Comparison of ENCODE assay signal across 20 cellular contexts in genomic region chr2:99708231-99708630, GRCh38.
DNase-seq lines count a peak whose midpoint lies in the region; ATAC-seq, FAIRE-seq and TF ChIP-seq lines count a peak whose summit lies in the region.
"Had no signal": no experiment of that assay in that cellular context is flagged by ENCODE, and none has a peak within 500 bp of the region (broad histone marks: within the 10 kb centered on the region; RNA-seq: fewer than 3 reads in every experiment).

No MANE protein-coding gene starts in this region.

- TF ChIP-seq CTCF in HepG2 (CRISPR knock-in tag; IDR thresholded peaks at IDR 0.05) (no peak), right lobe of liver (IDR thresholded peaks at IDR 0.05) (no peak), coronary artery (IDR thresholded peaks at IDR 0.05) (no peak), mesothelial cell of epicardium (IDR thresholded peaks at IDR 0.05; ENCODE audit: unreplicated experiment) (no peak)

- CTCF ChIA-PET in HepG2 (lab: Yijun Ruan, JAX; ENCODE audit: low intra/inter-chr PET ratio, low total read pairs) = no interaction called here

- no peak for FAIRE-seq in HepG2 (lab: Jason Lieb, UNC)

- DNase-seq in HepG2 (ENCODE audit: low spot score) (no peak), right lobe of liver (no peak), coronary artery (ENCODE audit: low spot score) (no peak), mesothelial cell of epicardium (ENCODE audit: low spot score in 2 of 2, unreplicated experiment in 2 of 2) (no peak), aorta (no peak), SKM-1 treated with dmso at 0.1 percent for 144 hours (lab: John Stamatoyannopoulos, UW; ENCODE audit: unreplicated experiment) (no peak), trophoblast cell (no peak)
- DNase-seq in stimulated activated CD8-positive, alpha-beta memory T cell treated with anti-CD3 and anti-CD28 coated beads, Interleukin-4, amount 100 ng/mL, for 48 hours = no peak
- DNase-seq: activated CD4-positive, CD25-positive, alpha-beta regulatory T cell treated with anti-CD3 and anti-CD28 coated beads, Interleukin-2, amount 50 U/mL, for 72 hours; activated effector memory CD4-positive, alpha-beta T cell treated with Interleukin-2 at 50 U/mL for 16 hours; H9; left colon; NCI-H1105; SIG-M5; stomach had no signal

- peaks cover 13% of the 10 kb centered on the region for H3K79me1 ChIP-seq in trophoblast cell (ENCODE audit: low read length)

- WGBS in HepG2 (ENCODE audit: low lambda C conversion rate) = 13% methylated on average over 3 of the region's 3 CpGs
- WGBS in right lobe of liver (ENCODE audit: insufficient coverage, low coverage, low lambda C conversion rate, missing lambda C conversion rate) = 80% methylated on average over 3 of the region's 3 CpGs
- WGBS in aorta, 2 donors = 20 to 29% methylated on average over 3 of the region's 3 CpGs
- WGBS in trophoblast cell (ENCODE audit: extremely low coverage, insufficient coverage, insufficient read length) = no CpG with 5 or more reads among the region's 3 CpGs

- H4K12ac ChIP-seq in trophoblast cell (ENCODE audit: low read depth, low read length) = no peak overlapping the region

- H4K91ac ChIP-seq in trophoblast cell (ENCODE audit: low read depth, low read length) = no peak overlapping the region

- H2AFZ ChIP-seq in HepG2 (ENCODE audit: low read length) (no peak overlapping the region), trophoblast cell (ENCODE audit: insufficient read depth, low read length, poor library complexity) (no peak overlapping the region)

- no peak overlapping the region for H3K27ac ChIP-seq in HepG2 (ENCODE audit: extremely low read length, insufficient read depth, low read length)
- H3K27ac ChIP-seq in right lobe of liver = no peak overlapping the region
- peak overlapping the region; percentile 54 to 65 for H3K27ac ChIP-seq in coronary artery
- no peak overlapping the region for H3K27ac ChIP-seq in aorta (ENCODE audit: low read depth in 1 of 2, low read length in 2 of 2)
- no peak overlapping the region for H3K27ac ChIP-seq in trophoblast cell (ENCODE audit: low read depth, low read length)
- H3K27ac ChIP-seq: KMS-11, prostate gland, stomach had no signal

- no peak overlapping the region for H2BK120ac ChIP-seq in trophoblast cell (ENCODE audit: insufficient read depth, low read length, poor library complexity)

- intact Hi-C loops in HepG2 (cut with micrococcal nuclease; ENCODE audit: unreplicated experiment) = no loop called here
- intact Hi-C loops in right lobe of liver (cut with DNase I) = no loop called here
- intact Hi-C loops in aorta (cut with DNase I) = no loop called here

- peaks cover 4% of the 10 kb centered on the region for H3K9me3 Mint-ChIP-seq in mesothelial cell of epicardium
- H3K9me3 Mint-ChIP-seq: central memory CD8-positive, alpha-beta T cell; H9; T-helper 2 cell treated with Interferon-gamma antibody and Interleukin-4, amounts not matched to agents 5 μg/mL and 100 μg/mL, for 36 hours had no signal

- H3K4me1 ChIP-seq in HepG2 (ENCODE audit: insufficient read depth, low read length) (no peaks in the 10 kb centered on the region), right lobe of liver (no peaks in the 10 kb centered on the region), aorta (ENCODE audit: control insufficient read depth in 1 of 2, insufficient read depth in 2 of 2, low read length in 2 of 2) (peaks cover 2 to 5% of the 10 kb centered on the region in 2 donors), trophoblast cell (ENCODE audit: control insufficient read depth in 1 of 2, insufficient read depth in 2 of 2, low read length in 2 of 2) (peaks cover 12 to 22% of the 10 kb centered on the region in 2 experiments)

- no TSS peak for BruUV-seq in HepG2 (replicated peaks; lab: Mats Ljungman, UMichigan)

- H3K4me2 ChIP-seq in HepG2 (ENCODE audit: low read depth, low read length) (no peak overlapping the region), trophoblast cell (ENCODE audit: low read length) (no peak overlapping the region)
- H3K4me2 ChIP-seq: KMS-11 had no signal

- no peak for TF ChIP-seq POLR2A in HepG2 (IDR thresholded peaks at IDR 0.05; ENCODE audit: insufficient read depth in 1 of 2, low read depth in 2 of 2, low read length in 2 of 2)
- no peak for TF ChIP-seq POLR2A in right lobe of liver (IDR thresholded peaks at IDR 0.05)

- ATAC-seq in HepG2 (no peak), right lobe of liver (no peak), aorta (ENCODE audit: low FRiP score) (peak; percentile 70)
- ATAC-seq: left colon had no signal

- peaks cover 54% of the 10 kb centered on the region for H3K4me1 Mint-ChIP-seq in mesothelial cell of epicardium
- H3K4me1 Mint-ChIP-seq: central memory CD8-positive, alpha-beta T cell had no signal

- no peaks in the 10 kb centered on the region for H3K79me2 ChIP-seq in HepG2 (ENCODE audit: insufficient read depth, low read length)
- no peaks in the 10 kb centered on the region for H3K79me2 ChIP-seq in trophoblast cell (ENCODE audit: control insufficient read depth, insufficient read depth, low read length, poor library complexity)

- no peaks in the 10 kb centered on the region for H3K27me3 ChIP-seq in HepG2 (ENCODE audit: control insufficient read depth in 1 of 2, insufficient read depth in 2 of 2, low read length in 2 of 2)
- H3K27me3 ChIP-seq in right lobe of liver = no peaks in the 10 kb centered on the region
- H3K27me3 ChIP-seq in aorta (ENCODE audit: control insufficient read depth in 1 of 2, insufficient read depth in 2 of 2, low read length in 1 of 2) = no peaks in the 10 kb centered on the region
- no peaks in the 10 kb centered on the region for H3K27me3 ChIP-seq in trophoblast cell (ENCODE audit: insufficient read depth, low read length)
- H3K27me3 ChIP-seq: stomach had no signal

- no peak overlapping the region for H3K4me3 ChIP-seq in HepG2 (replicated peaks in 1 of 3; ENCODE audit: insufficient read depth in 1 of 3, low read depth in 2 of 3, low read length in 3 of 3)
- H3K4me3 ChIP-seq in right lobe of liver = no peak overlapping the region
- H3K4me3 ChIP-seq in coronary artery = no peak overlapping the region
- H3K4me3 ChIP-seq in aorta (ENCODE audit: low read length in 2 of 2) = no peak overlapping the region
- no peak overlapping the region for H3K4me3 ChIP-seq in trophoblast cell (ENCODE audit: low read depth, low read length)
- H3K4me3 ChIP-seq: prostate gland, stomach had no signal

- H3K23ac ChIP-seq in trophoblast cell (ENCODE audit: low read length) = no peak overlapping the region

- H3K36me3 Mint-ChIP-seq in mesothelial cell of epicardium = no peaks in the 10 kb centered on the region

- POLR2A ChIA-PET in HepG2 (lab: Yijun Ruan, JAX) = no interaction called here

- no peak overlapping the region for H3K9ac ChIP-seq in HepG2 (ENCODE audit: insufficient read depth, low read depth, low read length)
- no peak overlapping the region for H3K9ac ChIP-seq in trophoblast cell (ENCODE audit: low read length)
- H3K9ac ChIP-seq: KMS-11 had no signal

- in situ Hi-C loops in HepG2 (cut with HindIII; ENCODE audit: extremely low pct_ligation_motif_present, low pct_unique_long_range_greater_than_20kb) = no loop called here

- peak overlapping the region; percentile 76 for H3K27ac Mint-ChIP-seq in mesothelial cell of epicardium
- H3K27ac Mint-ChIP-seq: CD14-positive monocyte; T-helper 2 cell treated with Interferon-gamma antibody and Interleukin-4, amounts not matched to agents 5 μg/mL and 100 μg/mL, for 36 hours had no signal

- no peak overlapping the region for H2BK5ac ChIP-seq in trophoblast cell (ENCODE audit: low read depth, low read length, poor library complexity)

- H2AK5ac ChIP-seq in trophoblast cell (ENCODE audit: low read length) = no peak overlapping the region

- no peak for TF ChIP-seq RAD21 in HepG2 (CRISPR knock-in tag; IDR thresholded peaks at IDR 0.05)

- H3K14ac ChIP-seq in trophoblast cell (ENCODE audit: low read length) = no peak overlapping the region

- H4K20me1 ChIP-seq in HepG2 (ENCODE audit: insufficient read depth, low read length) = no peaks in the 10 kb centered on the region

- H4K8ac ChIP-seq in trophoblast cell (ENCODE audit: low read depth, low read length) = no peak overlapping the region

- no peak overlapping the region for H3K4me3 Mint-ChIP-seq in mesothelial cell of epicardium
- H3K4me3 Mint-ChIP-seq: CD14-positive monocyte; central memory CD8-positive, alpha-beta T cell; H9; T-helper 2 cell treated with Interferon-gamma antibody and Interleukin-4, amounts not matched to agents 5 μg/mL and 100 μg/mL, for 36 hours had no signal

- H3K18ac ChIP-seq in trophoblast cell (ENCODE audit: low read length) = no peak overlapping the region

- H3K9me3 ChIP-seq in HepG2 (ENCODE audit: low read length) (no peaks in the 10 kb centered on the region), right lobe of liver (no peaks in the 10 kb centered on the region), aorta (ENCODE audit: control insufficient read depth, low read length) (no peaks in the 10 kb centered on the region), trophoblast cell (ENCODE audit: insufficient read depth, low read depth, low read length) (no peaks in the 10 kb centered on the region)
- H3K9me3 ChIP-seq: prostate gland, stomach had no signal

- H3K36me3 ChIP-seq in HepG2 (replicated peaks in 1 of 2; ENCODE audit: control insufficient read depth in 1 of 2, insufficient read depth in 2 of 2, low read length in 2 of 2) = no peaks in the 10 kb centered on the region
- no peaks in the 10 kb centered on the region for H3K36me3 ChIP-seq in right lobe of liver
- no peaks in the 10 kb centered on the region for H3K36me3 ChIP-seq in aorta (ENCODE audit: control insufficient read depth in 1 of 2, insufficient read depth in 2 of 2, low read length in 1 of 2)
- H3K36me3 ChIP-seq in trophoblast cell (ENCODE audit: control insufficient read depth in 1 of 2, insufficient read depth in 2 of 2, low read length in 2 of 2) = no peaks in the 10 kb centered on the region
- H3K36me3 ChIP-seq: prostate gland, stomach had no signal

- no peak overlapping the region for H2BK12ac ChIP-seq in trophoblast cell (ENCODE audit: low read length)

- H3K27me3 Mint-ChIP-seq in mesothelial cell of epicardium (ENCODE audit: low read depth) = no peaks in the 10 kb centered on the region

- TF ChIP-seq EP300 in HepG2 (IDR thresholded peaks at IDR 0.05; ENCODE audit: low read depth in 2 of 2, low read length in 2 of 2) (no peak), HepG2 (CRISPR knock-in tag; IDR thresholded peaks at IDR 0.05; ENCODE audit: borderline replicate concordance) (no peak)

- H3K4ac ChIP-seq in trophoblast cell (ENCODE audit: low read depth, low read length) = no peak overlapping the region

TF ChIP-seq in HepG2, 621 proteins besides CTCF, POLR2A, EP300 and RAD21 (continues in another document):
- TF ChIP-seq MBD4 (IDR thresholded peaks at IDR 0.05; ENCODE audit: borderline replicate concordance, low read length) = no peak

Comparison
In these comparisons a context has a peak if more than half of its experiments do, and no peak if none do; other contexts are left out.
1. H3K27ac ChIP-seq: peak in coronary artery (2 of 2); none in HepG2 (single experiment), right lobe of liver (0 of 3), aorta (0 of 2) and trophoblast cell (single experiment).